ENCODE assay signal across 8 cellular contexts in the genomic region with DNA sequence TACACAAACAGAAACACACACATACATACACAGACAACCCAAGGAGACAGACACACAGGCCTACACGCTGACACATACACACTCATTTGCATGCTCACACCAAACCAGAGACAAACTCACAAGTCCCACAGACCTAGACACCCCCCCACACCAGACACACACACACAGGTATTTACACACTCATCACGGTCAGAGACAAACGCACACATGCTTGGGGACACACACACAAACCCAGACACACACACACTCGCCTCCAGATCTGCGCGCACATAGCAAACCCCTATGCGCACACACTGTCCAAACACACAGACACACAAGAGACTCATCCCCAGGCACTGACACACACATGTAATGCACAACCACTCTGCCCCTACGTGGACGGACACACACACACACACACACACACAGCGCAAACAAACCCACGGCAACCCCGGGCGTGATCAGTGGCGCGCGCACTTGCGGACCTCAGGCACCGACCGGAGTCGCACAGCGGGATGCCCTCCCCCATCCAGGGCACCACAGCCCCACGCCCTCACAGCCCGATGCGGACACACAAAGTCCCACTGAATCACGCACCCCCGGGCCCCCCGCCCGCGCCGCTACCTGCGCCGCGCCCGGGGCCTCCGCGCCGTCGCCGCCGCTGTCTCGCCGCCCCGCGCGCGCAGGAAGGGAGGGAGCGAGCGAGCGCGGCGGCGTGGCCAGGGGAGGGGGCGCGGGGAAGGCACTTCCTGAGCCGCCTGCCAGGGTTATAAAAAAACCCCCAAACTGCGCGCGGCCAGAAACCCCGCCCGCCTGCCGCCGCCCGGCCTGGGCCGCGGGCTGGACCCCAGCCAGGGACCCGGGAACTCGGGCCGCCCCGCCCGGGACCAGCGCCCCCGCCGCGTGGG. TPM values are rescaled to one million over a fixed set of nuclear protein-coding genes. Genes with fewer than 3 reads are reported as not detected.
DNase-seq lines count a peak whose midpoint lies in the region; TF ChIP-seq lines count a peak whose summit lies in the region.

A gene (minus strand): TSS at position 675 of the 887 bp plus-strand sequence. CDS start 5,005 bp downstream, outside the sequence.

- H3K9me2 ChIP-seq in Loucy (replicated peaks; ENCODE audit: low read depth, low read length) = no peaks in the 10 kb centered on the region

- no peaks in the 10 kb centered on the region for H3K9me3 ChIP-seq in Loucy (ENCODE audit: insufficient read depth, low read depth, low read length)
- no peaks in the 10 kb centered on the region for H3K9me3 ChIP-seq in cardiac muscle cell (ENCODE audit: low read depth)
- H3K9me3 ChIP-seq in parathyroid adenoma (ENCODE audit: control insufficient read depth, low read length) = no peaks in the 10 kb centered on the region

- H3K79me2 ChIP-seq in Loucy (ENCODE audit: insufficient read depth, low read length) (peaks cover 39% of the 10 kb centered on the region), parathyroid adenoma (no peaks in the 10 kb centered on the region)

- H3K27ac ChIP-seq in cardiac muscle cell = peak within 1 kb of the TSS; percentile 52
- peak within 1 kb of the TSS; percentile 85 for H3K27ac ChIP-seq in parathyroid adenoma

- POLR2A ChIA-PET in AG04449 (lab: Yijun Ruan, JAX) = no interaction called here

- H2AFZ ChIP-seq in Loucy (ENCODE audit: low read length) (peak within 1 kb of the TSS; percentile 91), parathyroid adenoma (peak within 1 kb of the TSS; percentile 91)

- H4K20me1 ChIP-seq in Loucy (ENCODE audit: insufficient read depth, low read length, poor library complexity, severe bottlenecking) = no peaks in the 10 kb centered on the region

- CTCF ChIA-PET in AG04449 (lab: Yijun Ruan, JAX) = no interaction called here

- H3K4me2 ChIP-seq in Loucy (ENCODE audit: low read depth, low read length, poor library complexity, severe bottlenecking) (peak within 1 kb of the TSS; percentile 84), parathyroid adenoma (ENCODE audit: low read length) (peak within 1 kb of the TSS; percentile 94)

- no peaks in the 10 kb centered on the region for H3K36me3 ChIP-seq in Loucy (ENCODE audit: insufficient read depth, low read length)
- H3K36me3 ChIP-seq in cardiac muscle cell = no peaks in the 10 kb centered on the region
- H3K36me3 ChIP-seq in parathyroid adenoma (ENCODE audit: control insufficient read depth, insufficient read depth, low read length) = no peaks in the 10 kb centered on the region

- DNase-seq in AG04449 (ENCODE audit: low read depth, low spot score) = no peak
- DNase-seq in activated gamma-delta T cell treated with Interleukin-2 at 50 U/mL for 16 hours = peak; percentile 42
- DNase-seq in cardiac muscle cell (ENCODE audit: low read depth in 1 of 2, low spot score in 1 of 2) = peak; percentile 52 to 69
- DNase-seq in Kasumi-1 (lab: John Stamatoyannopoulos, UW) = no peak
- no peak for DNase-seq in putamen (ENCODE audit: low spot score)
- no peak for DNase-seq in NCI-H1092 treated with DMSO at 0.1 percent for 48 hours (lab: John Stamatoyannopoulos, UW)

- H3K4me1 ChIP-seq in Loucy (ENCODE audit: insufficient read depth, low read length, poor library complexity, severe bottlenecking) = peaks cover 28% of the 10 kb centered on the region
- no peaks in the 10 kb centered on the region for H3K4me1 ChIP-seq in cardiac muscle cell (ENCODE audit: low read depth)
- H3K4me1 ChIP-seq in parathyroid adenoma = peaks cover 7% of the 10 kb centered on the region

- peak within 1 kb of the TSS; percentile 89 for H3K4me3 ChIP-seq in AG04449 (ENCODE audit: low read depth, low read length)
- H3K4me3 ChIP-seq in Loucy (ENCODE audit: low read length, poor library complexity, severe bottlenecking) = peak within 1 kb of the TSS; percentile 84
- peak within 1 kb of the TSS; percentile 49 for H3K4me3 ChIP-seq in cardiac muscle cell
- peak within 1 kb of the TSS; percentile 75 for H3K4me3 ChIP-seq in parathyroid adenoma (ENCODE audit: low read depth, low read length)

- TF ChIP-seq CTCF in AG04449 (IDR thresholded peaks at IDR 0.05; ENCODE audit: insufficient read depth, low read length, missing control alignments) = no peak
- no peak for TF ChIP-seq CTCF in Loucy (conservative IDR thresholded peaks at IDR 0.05; ENCODE audit: low read length)
- no peak for TF ChIP-seq CTCF in cardiac muscle cell (IDR thresholded peaks at IDR 0.05; ENCODE audit: low read depth, low read length)
- no peak for TF ChIP-seq CTCF in parathyroid adenoma (IDR thresholded peaks at IDR 0.05)

- 0 out of 2 replicates have a peak, but pooled peaks cover 2% of the 10 kb centered on the region for H3F3A ChIP-seq in Loucy (ENCODE audit: low read depth)

- H3K27me3 ChIP-seq in Loucy (ENCODE audit: insufficient read depth, low read length, poor library complexity, severe bottlenecking) (no peaks in the 10 kb centered on the region), cardiac muscle cell (no peaks in the 10 kb centered on the region), parathyroid adenoma (ENCODE audit: control insufficient read depth, insufficient read depth, low read length) (no peaks in the 10 kb centered on the region)

- H3K9ac ChIP-seq in Loucy (ENCODE audit: low read depth, low read length, poor library complexity, severe bottlenecking) (peak within 1 kb of the TSS; percentile 85), parathyroid adenoma (peak within 1 kb of the TSS; percentile 42)

RNA-seq across cellular contexts. Expression of the gene that starts here (rescaled TPM):
- 49.3 and 93.9 TPM in 2 replicates for total RNA-seq in cardiac muscle cell
- 27.7 and 35.6 TPM in 2 replicates for polyA plus RNA-seq in cardiac muscle cell

Comparison
In these comparisons a context has a peak if more than half of its experiments do, and no peak if none do; other contexts are left out.
1. DNase-seq: peak in activated gamma-delta T cell treated with Interleukin-2 at 50 U/mL for 16 hours (single experiment) and cardiac muscle cell (2 of 2); none in AG04449 (single experiment), Kasumi-1 (0 of 2), putamen (single experiment) and NCI-H1092 treated with DMSO at 0.1 percent for 48 hours (single experiment).
2. Peak in every context shown above with its lines, with median percentiles within 50 percentile points of each other: H3K4me3 ChIP-seq.